ENCODE assay signal across 8 cellular contexts in the genomic region with DNA sequence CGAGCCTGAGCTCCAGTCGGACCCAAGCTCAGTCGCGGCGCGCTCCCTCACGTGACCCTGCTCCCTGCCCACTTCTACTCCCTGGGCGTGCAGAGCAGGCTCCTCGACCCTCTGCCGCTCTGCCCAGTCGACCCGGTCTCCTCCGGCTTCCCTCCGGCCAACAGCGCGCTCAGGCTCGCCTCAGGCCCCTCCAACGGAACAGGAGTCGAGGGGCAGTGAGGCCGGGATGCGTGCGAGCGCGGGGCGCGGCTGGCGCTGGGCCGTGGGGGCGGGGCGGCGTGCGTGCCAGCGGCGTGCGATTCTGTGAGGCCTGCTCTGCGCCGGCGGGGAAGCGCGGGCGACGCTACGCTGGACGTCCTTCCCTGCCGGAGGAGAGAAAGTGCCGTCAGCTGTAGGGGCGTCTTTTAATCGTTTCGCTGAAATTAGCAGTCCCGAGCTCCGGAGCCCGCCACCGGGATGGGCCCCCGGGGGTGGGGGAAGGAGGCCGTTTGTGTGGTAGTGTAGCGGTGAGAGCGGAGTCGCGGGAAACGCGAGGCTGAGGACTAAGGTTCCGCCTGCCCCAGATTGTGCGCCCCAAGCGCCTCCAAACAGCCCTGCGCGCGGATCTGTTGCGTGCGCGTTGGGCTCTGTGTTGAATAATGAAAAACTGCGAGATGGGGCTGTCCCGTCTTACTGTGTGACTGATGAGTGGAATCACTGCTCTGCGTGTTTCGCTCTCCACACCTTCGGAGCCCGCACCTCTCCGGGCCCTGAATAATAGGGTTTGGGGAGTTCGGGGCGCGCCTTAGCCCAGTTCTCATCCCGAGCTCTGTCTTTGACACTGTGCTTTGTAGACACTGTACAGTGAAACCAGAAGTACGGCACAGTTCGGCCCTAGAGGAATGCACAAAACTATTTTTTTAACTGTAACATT. TPM values are rescaled to one million over a fixed set of nuclear protein-coding genes. Genes with fewer than 3 reads are reported as not detected.
DNase-seq lines count a peak whose midpoint lies in the region; ATAC-seq and TF ChIP-seq lines count a peak whose summit lies in the region.

A gene with protein sequence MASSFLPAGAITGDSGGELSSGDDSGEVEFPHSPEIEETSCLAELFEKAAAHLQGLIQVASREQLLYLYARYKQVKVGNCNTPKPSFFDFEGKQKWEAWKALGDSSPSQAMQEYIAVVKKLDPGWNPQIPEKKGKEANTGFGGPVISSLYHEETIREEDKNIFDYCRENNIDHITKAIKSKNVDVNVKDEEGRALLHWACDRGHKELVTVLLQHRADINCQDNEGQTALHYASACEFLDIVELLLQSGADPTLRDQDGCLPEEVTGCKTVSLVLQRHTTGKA (minus strand): TSS at position 217 of the 913 bp plus-strand sequence. CDS start 311 bp downstream, outside the sequence.

- peak within 1 kb of the TSS; percentile 93 for H3K27ac ChIP-seq in cardiac muscle cell
- H3K27ac ChIP-seq in transverse colon: peak within 1 kb of the TSS; percentile 90 to 96 (median 94)

- ATAC-seq in HG02623 (IDR thresholded peaks at IDR 0.05; ENCODE audit: unreplicated experiment): peak; percentile 74

- TF ChIP-seq POLR2A in transverse colon (IDR thresholded peaks at IDR 0.05): peak; percentile 70

- no peaks in the 10 kb centered on the region for H3K27me3 ChIP-seq in cardiac muscle cell
- H3K27me3 ChIP-seq in transverse colon: no peaks in the 10 kb centered on the region

- TF ChIP-seq CTCF in GM12874 (IDR thresholded peaks at IDR 0.05; ENCODE audit: insufficient read depth, low read depth, low read length): 0 out of 2 replicates have a peak, but pooled peaks have one; percentile 10
- TF ChIP-seq CTCF in cardiac muscle cell (IDR thresholded peaks at IDR 0.05; ENCODE audit: low read depth, low read length): peak; percentile 21
- TF ChIP-seq CTCF in transverse colon (IDR thresholded peaks at IDR 0.05): peak in 1 of 5 experiments; percentile 29

- peak within 1 kb of the TSS; percentile 81 for H3K4me3 ChIP-seq in cardiac muscle cell
- H3K4me3 ChIP-seq in transverse colon: peak within 1 kb of the TSS; percentile 54 to 85 (median 66)

- 1% methylated on average over 59 of the region's 83 CpGs; no CpG with 5 or more reads in 1 of the 2 donors for WGBS in transverse colon (ENCODE audit: low coverage in 1 of 2), 2 donors

- DNase-seq in NCI-H1092 (lab: John Stamatoyannopoulos, UW) (peak; percentile 89), SW 1271 (lab: John Stamatoyannopoulos, UW) (peak; percentile 35 to 72), cardiac muscle cell (ENCODE audit: low read depth in 1 of 2, low spot score in 1 of 2) (peak; percentile 87 to 91), pons (ENCODE audit: low spot score) (peak; percentile 75), transverse colon (peak; percentile 84)
- peak; percentile 76 for DNase-seq in activated naive CD8-positive, alpha-beta T cell treated with anti-CD3 and anti-CD28 coated beads, Interleukin-2, amount 50 U/mL, for 16 hours (ENCODE audit: low read depth, low spot score)

- TF ChIP-seq EP300 in transverse colon (IDR thresholded peaks at IDR 0.05; ENCODE audit: low read depth): no peak

- in situ Hi-C loops in transverse colon (cut with MboI; ENCODE audit: low pct_ligation_motif_present in 1 of 4, low pct_unique_long_range_greater_than_20kb in 1 of 4, low sequenced_read_pairs in 3 of 4): loop anchor here in 3 of 4 donors (25.0 kb wide), 1 partner anchor 660 kb away; no protein-coding TSS in a partner anchor

- H3K4me1 ChIP-seq in cardiac muscle cell (ENCODE audit: low read depth): peaks cover 11% of the 10 kb centered on the region
- H3K4me1 ChIP-seq in transverse colon: peaks cover 5 to 28% (median 14%) of the 10 kb centered on the region in 4 donors

- no peaks in the 10 kb centered on the region for H3K36me3 ChIP-seq in cardiac muscle cell
- H3K36me3 ChIP-seq in transverse colon: no peaks in the 10 kb centered on the region

- intact Hi-C loops in transverse colon (cut with DNase I; ENCODE audit: low total_unique reads): no loop called here

- H3K9me3 ChIP-seq in cardiac muscle cell (ENCODE audit: low read depth) (no peaks in the 10 kb centered on the region), transverse colon (no peaks in the 10 kb centered on the region)

RNA-seq across cellular contexts. Expression of the gene that starts here (rescaled TPM):
- total RNA-seq in cardiac muscle cell: 73.9 and 77.0 TPM in 2 replicates
- polyA plus RNA-seq in cardiac muscle cell: 63.9 and 72.2 TPM in 2 replicates
- total RNA-seq in transverse colon: 10 to 100 TPM in 3 of 4 donors, 1 to 10 TPM in 1; 9.7 to 48.4 (median 38.6) TPM

Comparison
In these comparisons a context has a peak if more than half of its experiments do, and no peak if none do; other contexts are left out.
1. Peak in every context shown above with its lines: DNase-seq, ATAC-seq, H3K4me3 ChIP-seq and H3K27ac ChIP-seq.